ENCODE assay signal across 14 cellular contexts in genomic region chr9:137743695-137744094, GRCh38.
"Had no signal": no experiment of that assay in that cellular context is flagged by ENCODE, and none has a peak within 500 bp of the region (broad histone marks: within the 10 kb centered on the region; RNA-seq: fewer than 3 reads in every experiment).

No MANE protein-coding gene starts in this region.

- ATAC-seq: gastroesophageal sphincter; mucosa of descending colon; naive thymus-derived CD4-positive, alpha-beta T cell had no signal

- H3K4me3 Mint-ChIP-seq: T-helper 2 cell treated with Interferon-gamma antibody and Interleukin-4, amounts not matched to agents 5 μg/mL and 100 μg/mL, for 36 hours had no signal

- DNase-seq: activated CD4-positive, CD25-positive, alpha-beta regulatory T cell treated with anti-CD3 and anti-CD28 coated beads, Interleukin-2, amount 50 U/mL, for 72 hours; activated effector memory CD4-positive, alpha-beta T cell treated with Interleukin-2 at 50 U/mL for 16 hours; activated naive CD4-positive, alpha-beta T cell treated with anti-CD3 and anti-CD28 coated beads, Interleukin-2, amount 50 U/mL, for 16 hours; activated T-cell treated with anti-CD3 and anti-CD28 coated beads, Interleukin-2, amount 50 U/mL, for 1 hour; dorsolateral prefrontal cortex; erythroblast; mucosa of descending colon; naive thymus-derived CD4-positive, alpha-beta T cell; retina; stimulated activated naive CD4-positive, alpha-beta T cell treated with Interleukin-2 at 50 U/mL for 16 hours; trophoblast cell had no signal

- H3K27ac ChIP-seq: gastroesophageal sphincter, suprapubic skin had no signal

- H3K27me3 Mint-ChIP-seq: naive thymus-derived CD4-positive, alpha-beta T cell had no signal

- H3K9me3 ChIP-seq: gastroesophageal sphincter, mucosa of descending colon, suprapubic skin had no signal

- H3K9me3 Mint-ChIP-seq: T-helper 2 cell treated with Interferon-gamma antibody and Interleukin-4, amounts not matched to agents 5 μg/mL and 100 μg/mL, for 36 hours had no signal

- H3K27me3 ChIP-seq: dorsolateral prefrontal cortex, gastroesophageal sphincter, suprapubic skin had no signal

- H3K4me3 ChIP-seq: dorsolateral prefrontal cortex, gastroesophageal sphincter, mucosa of descending colon, suprapubic skin had no signal
